ENCODE assay signal across 14 cellular contexts in genomic region chr16:50549561-50549915, GRCh38. TPM values are rescaled to one million over a fixed set of nuclear protein-coding genes. Genes with fewer than 3 reads are reported as not detected.
DNase-seq lines count a peak whose midpoint lies in the region; ATAC-seq and TF ChIP-seq lines count a peak whose summit lies in the region.
"Had no signal": no experiment of that assay in that cellular context is flagged by ENCODE, and none has a peak within 500 bp of the region (broad histone marks: within the 10 kb centered on the region; RNA-seq: fewer than 3 reads in every experiment).

No MANE protein-coding gene starts in this region.

- peaks cover 0 to 8% of the 10 kb centered on the region in 2 donors for H3K27me3 Mint-ChIP-seq in CD8-positive, alpha-beta memory T cell
- H3K27me3 Mint-ChIP-seq in activated CD4-positive, alpha-beta memory T cell treated with anti-CD3 and anti-CD28 coated beads for 36 hours, result no peaks in the 10 kb centered on the region

- POLR2A ChIA-PET in CD8-positive, alpha-beta memory T cell (lab: Charles Lee), result no interaction called here
- POLR2A ChIA-PET in activated CD4-positive, alpha-beta memory T cell treated with anti-CD3 and anti-CD28 coated beads for 36 hours (lab: Charles Lee), result no interaction called here
- POLR2A ChIA-PET in RWPE1 (lab: Yijun Ruan, JAX; ENCODE audit: low non-redundant PET), result no interaction called here

- H3K27ac Mint-ChIP-seq in CD8-positive, alpha-beta memory T cell, result peak overlapping the region in 7 of 8 donors; percentile 29 to 81 (median 63)
- H3K27ac Mint-ChIP-seq in activated CD4-positive, alpha-beta memory T cell treated with anti-CD3 and anti-CD28 coated beads for 36 hours, result no peak overlapping the region
- H3K27ac Mint-ChIP-seq: CD14-positive monocyte had no signal

- H3K4me1 Mint-ChIP-seq in CD8-positive, alpha-beta memory T cell, result peaks cover 9 to 35% (median 26%) of the 10 kb centered on the region in 3 donors
- H3K4me1 Mint-ChIP-seq in activated CD4-positive, alpha-beta memory T cell treated with anti-CD3 and anti-CD28 coated beads for 36 hours (ENCODE audit: low read depth), result peaks cover 7% of the 10 kb centered on the region

- peaks cover 0 to 4% (median 3%) of the 10 kb centered on the region in 3 donors for H3K36me3 Mint-ChIP-seq in CD8-positive, alpha-beta memory T cell
- no peaks in the 10 kb centered on the region for H3K36me3 Mint-ChIP-seq in activated CD4-positive, alpha-beta memory T cell treated with anti-CD3 and anti-CD28 coated beads for 36 hours

- DNase-seq in CD8-positive, alpha-beta memory T cell, result no peak
- DNase-seq in activated CD4-positive, alpha-beta memory T cell treated with anti-CD3 and anti-CD28 coated beads for 36 hours, result no peak
- no peak for DNase-seq in DMS153 treated with DMSO at 0.1 percent for 48 hours (lab: John Stamatoyannopoulos, UW; ENCODE audit: unreplicated experiment)
- DNase-seq in RWPE1 (ENCODE audit: low spot score), result no peak
- DNase-seq: HCEC 1CT; NCI-H446; stimulated activated CD4-positive, alpha-beta T cell treated with anti-CD3 and anti-CD28 coated beads, Interleukin-1b, Interleukin-23, amount 100 ng/mL, for 48 hours; stimulated activated naive CD4-positive, alpha-beta T cell treated with Interleukin-2 at 50 U/mL for 16 hours had no signal

- no peak for TF ChIP-seq CTCF in RWPE1 (conservative IDR thresholded peaks at IDR 0.05; ENCODE audit: low read depth)

- no peaks in the 10 kb centered on the region for H3K27me3 ChIP-seq in CD8-positive, alpha-beta memory T cell (ENCODE audit: insufficient read depth, low read length, poor library complexity, severe bottlenecking)
- H3K27me3 ChIP-seq in iPS-20b (ENCODE audit: insufficient read depth, low read length) (peaks cover 58% of the 10 kb centered on the region), rectal smooth muscle tissue (ENCODE audit: control insufficient read depth, insufficient read depth, low read length) (no peaks in the 10 kb centered on the region)

- no peak overlapping the region for H3K9ac ChIP-seq in iPS-20b (ENCODE audit: low read depth, low read length)
- no peak overlapping the region for H3K9ac ChIP-seq in rectal smooth muscle tissue (ENCODE audit: low read length)

- peaks cover 24% of the 10 kb centered on the region for H3K4me1 ChIP-seq in CD8-positive, alpha-beta memory T cell (ENCODE audit: insufficient read depth, low read length)
- no peaks in the 10 kb centered on the region for H3K4me1 ChIP-seq in iPS-20b (ENCODE audit: insufficient read depth, low read length)
- no peaks in the 10 kb centered on the region for H3K4me1 ChIP-seq in rectal smooth muscle tissue (ENCODE audit: control insufficient read depth, insufficient read depth, low read length)

- CTCF ChIA-PET in CD8-positive, alpha-beta memory T cell (lab: Charles Lee), result interaction anchor here (1.3 kb wide), 1 partner anchor 117 kb away, joined by 3 read pairs; no protein-coding TSS in a partner anchor
- CTCF ChIA-PET in activated CD4-positive, alpha-beta memory T cell treated with anti-CD3 and anti-CD28 coated beads for 36 hours (lab: Charles Lee), result interaction anchor here (0.7 to 1.4 kb wide), 4 partner anchors 9 to 257 kb away, joined by 3 to 4 read pairs (median 3); no protein-coding TSS in a partner anchor
- CTCF ChIA-PET in RWPE1 (lab: Yijun Ruan, JAX), result interaction anchor here (0.6 kb wide), 1 partner anchor 145 kb away, joined by 3 read pairs; no protein-coding TSS in a partner anchor

- no peaks in the 10 kb centered on the region for H3K36me3 ChIP-seq in CD8-positive, alpha-beta memory T cell (ENCODE audit: insufficient read depth, low read length)
- H3K36me3 ChIP-seq in iPS-20b (ENCODE audit: insufficient read depth, low read depth, low read length) (no peaks in the 10 kb centered on the region), rectal smooth muscle tissue (ENCODE audit: control insufficient read depth, insufficient read depth, low read length) (no peaks in the 10 kb centered on the region)

- no peaks in the 10 kb centered on the region for H3K9me3 ChIP-seq in CD8-positive, alpha-beta memory T cell (ENCODE audit: low read length)
- no peaks in the 10 kb centered on the region for H3K9me3 ChIP-seq in iPS-20b (ENCODE audit: insufficient read depth, low read depth, low read length)

- no peak for ATAC-seq in HG02970 (IDR thresholded peaks at IDR 0.05; ENCODE audit: low FRiP score, unreplicated experiment)
- ATAC-seq in GM19463 (IDR thresholded peaks at IDR 0.05; ENCODE audit: unreplicated experiment), result no peak

- H3K4me3 Mint-ChIP-seq in CD8-positive, alpha-beta memory T cell, result peak overlapping the region; percentile 43 to 89 (median 71)
- H3K4me3 Mint-ChIP-seq in activated CD4-positive, alpha-beta memory T cell treated with anti-CD3 and anti-CD28 coated beads for 36 hours, result peak overlapping the region; percentile 38

- intact Hi-C loops in activated CD4-positive, alpha-beta memory T cell treated with anti-CD3 and anti-CD28 coated beads for 36 hours (cut with micrococcal nuclease), result loop anchor here (2.0 to 5.0 kb wide), 4 partner anchors 75 to 182 kb away; partner anchors contain the start of gene BRD7

- H3K9me3 Mint-ChIP-seq in CD8-positive, alpha-beta memory T cell, result peaks cover 0 to 4% (median 0%) of the 10 kb centered on the region in 5 donors
- H3K9me3 Mint-ChIP-seq in activated CD4-positive, alpha-beta memory T cell treated with anti-CD3 and anti-CD28 coated beads for 36 hours, result no peaks in the 10 kb centered on the region

- peak overlapping the region; percentile 37 for H3K4me3 ChIP-seq in CD8-positive, alpha-beta memory T cell (ENCODE audit: low read length)
- peak overlapping the region; percentile 64 for H3K4me3 ChIP-seq in iPS-20b (ENCODE audit: low read length)
- H3K4me3 ChIP-seq in rectal smooth muscle tissue (ENCODE audit: low read length), result peak overlapping the region; percentile 34

- H3K27ac ChIP-seq in CD8-positive, alpha-beta memory T cell (ENCODE audit: low read depth, low read length), result no peak overlapping the region
- H3K27ac ChIP-seq in iPS-20b (ENCODE audit: low read length), result no peak overlapping the region
- no peak overlapping the region for H3K27ac ChIP-seq in rectal smooth muscle tissue (ENCODE audit: low read depth, low read length)
- no peak overlapping the region for H3K27ac ChIP-seq in RWPE1
- H3K27ac ChIP-seq: VCaP had no signal

RNA-seq across cellular contexts. Expression of gene NKD1, which starts 1.3 kb away (rescaled TPM):
- total RNA-seq in CD8-positive, alpha-beta memory T cell, result 1 to 10 TPM; 1.2 to 1.5 TPM
- 0.45 TPM for polyA plus RNA-seq in CD8-positive, alpha-beta memory T cell
- 1 to 10 TPM in 1 of 2 experiments, under 1 TPM in 1; 0.67 to 1.6 TPM for total RNA-seq in activated CD4-positive, alpha-beta memory T cell treated with anti-CD3 and anti-CD28 coated beads for 36 hours
- polyA plus RNA-seq: CD14-positive monocyte had no signal
